8 cellular contexts compared by ENCODE assay signal in the genomic region with DNA sequence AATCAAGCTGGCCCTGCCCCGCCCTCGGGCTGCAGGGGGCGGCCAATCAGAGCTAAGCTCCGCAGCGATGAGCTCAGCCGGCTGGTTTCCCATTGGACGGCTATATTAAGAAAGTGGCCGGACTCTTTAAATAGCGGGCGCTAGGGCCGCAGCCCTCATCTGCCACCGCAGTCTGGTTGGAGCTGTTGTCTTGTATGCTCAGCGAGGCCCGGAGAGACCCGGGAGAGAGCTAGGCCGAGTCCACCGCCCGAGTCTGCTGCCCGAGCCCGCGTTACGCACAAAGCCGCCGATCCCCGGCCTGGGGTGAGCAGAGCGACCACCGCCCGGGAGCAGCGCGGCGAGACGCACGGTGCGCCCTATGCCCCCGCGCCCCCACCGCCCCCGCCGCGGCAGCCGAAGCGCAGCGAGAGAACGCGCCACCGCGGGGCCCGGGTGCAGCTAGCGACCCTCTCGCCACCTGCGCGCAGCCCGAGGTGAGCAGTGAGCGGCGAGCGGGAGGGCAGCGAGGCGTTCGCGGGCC. TPM values are rescaled to one million over a fixed set of nuclear protein-coding genes. Genes with fewer than 3 reads are reported as not detected.
A peak's percentile ranks its signal among the peaks of the same experiment; 100 is the strongest.
DNase-seq lines count a peak whose midpoint lies in the region; ATAC-seq and TF ChIP-seq lines count a peak whose summit lies in the region.

Gene RHOB, plus strand, starts transcription at position 158 of the 520 bp plus-strand sequence. CDS start 392 bp downstream, outside the sequence.

- DNase-seq in CD1c-positive myeloid dendritic cell (ENCODE audit: extremely low spot score) (peak; percentile 99), NCI-H82 treated with DMSO at 0.1 percent for 48 hours (lab: John Stamatoyannopoulos, UW; ENCODE audit: unreplicated experiment) (peak; percentile 92), lower lobe of right lung (peak; percentile 98)
- DNase-seq in activated CD8-positive, alpha-beta memory T cell treated with anti-CD3 and anti-CD28 coated beads for 24 hours: peak; percentile 94
- DNase-seq in effector CD4-positive, alpha-beta T cell: peak; percentile 74
- DNase-seq in stimulated activated CD4-positive, alpha-beta T cell treated with anti-CD3 and anti-CD28 coated beads, TNF-alpha, amount 100 ng/mL, for 1 hour (ENCODE audit: low read depth in 3 of 3, low spot score in 1 of 3): peak; percentile 67 to 72 (median 70)

- TF ChIP-seq CTCF in lower lobe of right lung (IDR thresholded peaks at IDR 0.05): peak; percentile 9

- peak within 1 kb of the TSS; percentile 89 for H3K4me3 ChIP-seq in lower lobe of right lung

- no peaks in the 10 kb centered on the region for H3K9me3 ChIP-seq in lower lobe of right lung

- ATAC-seq in GM19438 (IDR thresholded peaks at IDR 0.05; ENCODE audit: low read depth, unreplicated experiment) (peak; percentile 96), HG03571 (IDR thresholded peaks at IDR 0.05; ENCODE audit: unreplicated experiment) (peak; percentile 97), lower lobe of right lung (peak; percentile 90 to 96)

- H3K4me1 ChIP-seq in lower lobe of right lung: peaks cover 49% of the 10 kb centered on the region

- H3K27ac ChIP-seq in lower lobe of right lung: peak within 1 kb of the TSS; percentile 100

- H3K27me3 ChIP-seq in lower lobe of right lung (ENCODE audit: low read depth): no peaks in the 10 kb centered on the region

- intact Hi-C loops in lower lobe of right lung (cut with DNase I): loop anchor here (10.0 kb wide), 1 partner anchor 188 kb away; no protein-coding TSS in a partner anchor

- peaks cover 19% of the 10 kb centered on the region for H3K36me3 ChIP-seq in lower lobe of right lung

RNA-seq across cellular contexts. Expression of gene RHOB, which starts in this region (rescaled TPM):
- total RNA-seq in lower lobe of right lung: 176 TPM

Comparison
In these comparisons a context has a peak if more than half of its experiments do, and no peak if none do; other contexts are left out.
1. Peak in every context shown above with its lines: DNase-seq, ATAC-seq, H3K4me3 ChIP-seq and H3K27ac ChIP-seq.